ENCODE assay signal across 9 cellular contexts in genomic region chr20:58381627-58382026, GRCh38.
"Had no signal": no experiment of that assay in that cellular context is flagged by ENCODE, and none has a peak within 500 bp of the region (broad histone marks: within the 10 kb centered on the region; RNA-seq: fewer than 3 reads in every experiment).

No MANE protein-coding gene starts in this region.

- H3K4me3 ChIP-seq: GM23338 had no signal

- DNase-seq: H9, HCEC 1CT, HFFc6, KG1 had no signal

- FAIRE-seq: H1, H54 had no signal

- H3K4me3 Mint-ChIP-seq: GM23338, H9, HFFc6, IgD-negative memory B cell had no signal

- H3K27ac Mint-ChIP-seq: GM23338, H9, HFFc6, IgD-negative memory B cell had no signal

- H3K4me1 Mint-ChIP-seq: IgD-negative memory B cell had no signal

- H3K27ac ChIP-seq: HL-60 had no signal
